8 cellular contexts compared by ENCODE assay signal in genomic region chr16:30444231-30445148, GRCh38. TPM values are rescaled to one million over a fixed set of nuclear protein-coding genes. Genes with fewer than 3 reads are reported as not detected.
DNase-seq lines count a peak whose midpoint lies in the region; ATAC-seq, FAIRE-seq and TF ChIP-seq lines count a peak whose summit lies in the region.

No MANE protein-coding gene starts in this region.

- H3K79me2 ChIP-seq in keratinocyte (ENCODE audit: control insufficient read depth, insufficient read depth, low read length): peaks cover 13% of the 10 kb centered on the region

- TF ChIP-seq CTCF in keratinocyte (optimal IDR thresholded peaks at IDR 0.05 in 1 of 3, IDR thresholded peaks at IDR 0.05 in 1 of 3, conservative IDR thresholded peaks at IDR 0.05 in 1 of 3; ENCODE audit: extremely low read depth in 1 of 3, insufficient read depth in 2 of 3, low read length in 3 of 3) (no peak), suprapubic skin (IDR thresholded peaks at IDR 0.05) (no peak)

- no peak for FAIRE-seq in keratinocyte (lab: Jason Lieb, UNC)

- DNase-seq in T-helper 2 cell treated with Interferon-gamma antibody and Interleukin-4, amounts not matched to agents 5 μg/mL and 100 μg/mL, for 36 hours (ENCODE audit: low spot score): no peak
- DNase-seq in T-helper 2 cell (no peak), keratinocyte (ENCODE audit: low read depth, low spot score) (no peak), suprapubic skin (ENCODE audit: low spot score in 2 of 2) (peak in 1 of 2 donors; percentile 67), COR-L47 (lab: John Stamatoyannopoulos, UW) (no peak)
- DNase-seq in activated CD4-positive, alpha-beta T cell treated with anti-CD3 and anti-CD28 coated beads, Interleukin-2, amount 50 U/mL, for 1 hour: no peak

- peak overlapping the region; percentile 96 for H3K9ac ChIP-seq in keratinocyte (ENCODE audit: control insufficient read depth, extremely low read depth, insufficient read depth, low read length)

- H3K36me3 Mint-ChIP-seq in T-helper 2 cell treated with Interferon-gamma antibody and Interleukin-4, amounts not matched to agents 5 μg/mL and 100 μg/mL, for 36 hours (ENCODE audit: low read depth): peaks cover 30% of the 10 kb centered on the region
- H3K36me3 Mint-ChIP-seq in activated T-helper 17 cell treated with anti-CD3 and anti-CD28 coated beads, Interleukin-2, amount 50 U/mL, for 72 hours (ENCODE audit: low read depth): peaks cover 31% of the 10 kb centered on the region

- TF ChIP-seq EP300 in suprapubic skin (IDR thresholded peaks at IDR 0.05): no peak

- peaks cover 41% of the 10 kb centered on the region for H3K4me1 Mint-ChIP-seq in T-helper 2 cell treated with Interferon-gamma antibody and Interleukin-4, amounts not matched to agents 5 μg/mL and 100 μg/mL, for 36 hours (ENCODE audit: low read depth)
- H3K4me1 Mint-ChIP-seq in activated T-helper 17 cell treated with anti-CD3 and anti-CD28 coated beads, Interleukin-2, amount 50 U/mL, for 72 hours: peaks cover 22% of the 10 kb centered on the region

- peak overlapping the region; percentile 80 for H3K4me2 ChIP-seq in keratinocyte (ENCODE audit: control insufficient read depth, extremely low read depth, insufficient read depth, low read depth, low read length)

- peak overlapping the region; percentile 91 for H3K4me3 Mint-ChIP-seq in T-helper 2 cell treated with Interferon-gamma antibody and Interleukin-4, amounts not matched to agents 5 μg/mL and 100 μg/mL, for 36 hours
- H3K4me3 Mint-ChIP-seq in activated T-helper 17 cell treated with anti-CD3 and anti-CD28 coated beads, Interleukin-2, amount 50 U/mL, for 72 hours: peak overlapping the region; percentile 91

- 92% methylated on average over 29 of the region's 29 CpGs for WGBS in suprapubic skin

- no peaks in the 10 kb centered on the region for H3K9me3 Mint-ChIP-seq in T-helper 2 cell treated with Interferon-gamma antibody and Interleukin-4, amounts not matched to agents 5 μg/mL and 100 μg/mL, for 36 hours
- peaks cover 3% of the 10 kb centered on the region for H3K9me3 Mint-ChIP-seq in activated T-helper 17 cell treated with anti-CD3 and anti-CD28 coated beads, Interleukin-2, amount 50 U/mL, for 72 hours

- H3K36me3 ChIP-seq in keratinocyte (ENCODE audit: control insufficient read depth in 2 of 2, extremely low read depth in 1 of 2, insufficient read depth in 2 of 2, low read length in 2 of 2) (peaks cover 0 to 16% of the 10 kb centered on the region in 2 experiments), suprapubic skin (peaks cover 10% of the 10 kb centered on the region)

- H3K4me3 ChIP-seq in keratinocyte (ENCODE audit: control insufficient read depth in 2 of 3, extremely low read depth in 1 of 3, insufficient read depth in 2 of 3, low read depth in 1 of 3, low read length in 3 of 3) (peak overlapping the region; percentile 80 to 94 (median 93)), suprapubic skin (peak overlapping the region; percentile 78)

- peak overlapping the region; percentile 89 for H3K27ac ChIP-seq in keratinocyte (ENCODE audit: control insufficient read depth, insufficient read depth, low read length)
- H3K27ac ChIP-seq in suprapubic skin: peak overlapping the region; percentile 97

- H3K4me1 ChIP-seq in keratinocyte (ENCODE audit: control insufficient read depth, extremely low read depth, insufficient read depth, low read length) (peaks cover 17% of the 10 kb centered on the region), suprapubic skin (peaks cover 24% of the 10 kb centered on the region)

- H3K27me3 ChIP-seq in keratinocyte (ENCODE audit: control insufficient read depth, extremely low read depth, insufficient read depth, low read length) (no peaks in the 10 kb centered on the region), suprapubic skin (no peaks in the 10 kb centered on the region)

- peak overlapping the region; percentile 90 for H2AFZ ChIP-seq in keratinocyte (ENCODE audit: control insufficient read depth, low read length)

- TF ChIP-seq POLR2A in suprapubic skin (IDR thresholded peaks at IDR 0.05): no peak

- ATAC-seq in activated T-helper 17 cell treated with anti-CD3 and anti-CD28 coated beads, Interleukin-2, amount 50 U/mL, for 72 hours (replicated peaks): no peak
- ATAC-seq in GM18517 (IDR thresholded peaks at IDR 0.05; ENCODE audit: unreplicated experiment): no peak

- no peaks in the 10 kb centered on the region for H3K9me1 ChIP-seq in keratinocyte (ENCODE audit: control insufficient read depth, extremely low read depth, insufficient read depth, low read length)

- no peaks in the 10 kb centered on the region for H4K20me1 ChIP-seq in keratinocyte (ENCODE audit: control insufficient read depth, extremely low read depth, insufficient read depth, low read length)

- H3K9me3 ChIP-seq in keratinocyte (ENCODE audit: control insufficient read depth, low read depth, low read length) (no peaks in the 10 kb centered on the region), suprapubic skin (no peaks in the 10 kb centered on the region)

- H3K27ac Mint-ChIP-seq in T-helper 2 cell treated with Interferon-gamma antibody and Interleukin-4, amounts not matched to agents 5 μg/mL and 100 μg/mL, for 36 hours: peak overlapping the region; percentile 47
- peak overlapping the region; percentile 63 for H3K27ac Mint-ChIP-seq in activated T-helper 17 cell treated with anti-CD3 and anti-CD28 coated beads, Interleukin-2, amount 50 U/mL, for 72 hours

- dilution Hi-C loops in keratinocyte (cut with MboI; ENCODE audit: extremely low pct_ligation_motif_present, low sequenced_read_pairs): no loop called here

- no peaks in the 10 kb centered on the region for H3K27me3 Mint-ChIP-seq in T-helper 2 cell treated with Interferon-gamma antibody and Interleukin-4, amounts not matched to agents 5 μg/mL and 100 μg/mL, for 36 hours (ENCODE audit: low read depth)
- H3K27me3 Mint-ChIP-seq in activated T-helper 17 cell treated with anti-CD3 and anti-CD28 coated beads, Interleukin-2, amount 50 U/mL, for 72 hours: no peaks in the 10 kb centered on the region

RNA-seq across cellular contexts. Expression of gene SEPHS2, which starts 1.2 kb away (rescaled TPM):
- total RNA-seq in activated T-helper 17 cell treated with anti-CD3 and anti-CD28 coated beads, Interleukin-2, amount 50 U/mL, for 72 hours: 10 to 100 TPM; 48.9 to 79.1 TPM
- 33.2 to 38.1 TPM (median 36.5 TPM) in 3 replicates for polyA plus RNA-seq in keratinocyte
- polyA plus RNA-seq in keratinocyte (2011; ENCODE audit: low read depth): 19.3 TPM
- polyA plus RNA-seq in keratinocyte (2011; cell fraction: cytosol; rRNA removed): 32.8 and 38.9 TPM in 2 replicates
- 24.1 and 25.4 TPM in 2 replicates for polyA plus RNA-seq in keratinocyte (2011; cell fraction: nucleus; rRNA removed)
- 28.7 and 34.1 TPM in 2 replicates for polyA plus RNA-seq in keratinocyte (2012; ENCODE audit: low replicate concordance)
- polyA minus RNA-seq in keratinocyte: 10.1 to 25.9 TPM (median 25.8 TPM) in 3 replicates
- 26.7 TPM for polyA minus RNA-seq in keratinocyte (2011; cell fraction: cytosol; rRNA and poly(A)+ RNA removed)
- 10.8 and 14.6 TPM in 2 replicates for polyA minus RNA-seq in keratinocyte (2011; cell fraction: nucleus; rRNA and poly(A)+ RNA removed)
- total RNA-seq in suprapubic skin: 10 to 100 TPM; 16.8 to 26.2 (median 22.2) TPM

RNA-seq across cellular contexts. Expression of gene DCTPP1, which starts 14.7 kb away (rescaled TPM):
- 100 to 1,000 TPM in 1 of 2 donors, 10 to 100 TPM in 1; 60.9 to 173 TPM for total RNA-seq in activated T-helper 17 cell treated with anti-CD3 and anti-CD28 coated beads, Interleukin-2, amount 50 U/mL, for 72 hours
- polyA plus RNA-seq in keratinocyte: 68.5 to 95.8 TPM (median 88.5 TPM) in 3 replicates
- 6.5 TPM for polyA plus RNA-seq in keratinocyte (2011; ENCODE audit: low read depth)
- 88.0 and 93.5 TPM in 2 replicates for polyA plus RNA-seq in keratinocyte (2011; cell fraction: cytosol; rRNA removed)
- polyA plus RNA-seq in keratinocyte (2011; cell fraction: nucleus; rRNA removed): 33.2 and 34.7 TPM in 2 replicates
- 35.7 and 81.8 TPM in 2 replicates for polyA plus RNA-seq in keratinocyte (2012; ENCODE audit: low replicate concordance)
- polyA minus RNA-seq in keratinocyte: 28.6 to 38.1 TPM (median 28.8 TPM) in 3 replicates
- polyA minus RNA-seq in keratinocyte (2011; cell fraction: cytosol; rRNA and poly(A)+ RNA removed): 48.5 TPM
- 6.4 and 8.3 TPM in 2 replicates for polyA minus RNA-seq in keratinocyte (2011; cell fraction: nucleus; rRNA and poly(A)+ RNA removed)
- total RNA-seq in suprapubic skin: 10 to 100 TPM; 17.2 to 26.0 (median 20.0) TPM

RNA-seq across cellular contexts. Expression of gene ITGAL, which starts 28.1 kb away (rescaled TPM):
- total RNA-seq in activated T-helper 17 cell treated with anti-CD3 and anti-CD28 coated beads, Interleukin-2, amount 50 U/mL, for 72 hours: 100 to 1,000 TPM; 319 to 344 TPM
- not detected in 3 replicates for polyA plus RNA-seq in keratinocyte
- polyA plus RNA-seq in keratinocyte (2011; ENCODE audit: low read depth): not detected
- not detected in 2 replicates for polyA plus RNA-seq in keratinocyte (2011; cell fraction: cytosol; rRNA removed)
- polyA plus RNA-seq in keratinocyte (2011; cell fraction: nucleus; rRNA removed): not detected in 2 replicates
- not detected in 2 replicates for polyA plus RNA-seq in keratinocyte (2012; ENCODE audit: low replicate concordance)
- polyA minus RNA-seq in keratinocyte: not detected in 3 replicates
- polyA minus RNA-seq in keratinocyte (2011; cell fraction: cytosol; rRNA and poly(A)+ RNA removed): not detected
- not detected in 2 replicates for polyA minus RNA-seq in keratinocyte (2011; cell fraction: nucleus; rRNA and poly(A)+ RNA removed)
- total RNA-seq in suprapubic skin: 1 to 10 TPM in 2 of 4 donors, under 1 TPM in 2; 0.47 to 4.3 (median 1.9) TPM

RNA-seq across cellular contexts. Expression of gene ZNF771, which starts 37.1 kb away (rescaled TPM):
- total RNA-seq in activated T-helper 17 cell treated with anti-CD3 and anti-CD28 coated beads, Interleukin-2, amount 50 U/mL, for 72 hours: 1 to 10 TPM; 5.1 to 5.2 TPM
- polyA plus RNA-seq in keratinocyte: 2.8 to 4.1 TPM (median 4.0 TPM) in 3 replicates
- 0.59 TPM for polyA plus RNA-seq in keratinocyte (2011; ENCODE audit: low read depth)
- polyA plus RNA-seq in keratinocyte (2011; cell fraction: cytosol; rRNA removed): 2.9 and 5.2 TPM in 2 replicates
- 2.1 and 4.1 TPM in 2 replicates for polyA plus RNA-seq in keratinocyte (2011; cell fraction: nucleus; rRNA removed)
- 1.7 and 3.3 TPM in 2 replicates for polyA plus RNA-seq in keratinocyte (2012; ENCODE audit: low replicate concordance)
- polyA minus RNA-seq in keratinocyte: 1.0 to 4.3 TPM (median 3.9 TPM) in 3 replicates
- polyA minus RNA-seq in keratinocyte (2011; cell fraction: cytosol; rRNA and poly(A)+ RNA removed): 6.1 TPM
- polyA minus RNA-seq in keratinocyte (2011; cell fraction: nucleus; rRNA and poly(A)+ RNA removed): 1.7 and 2.2 TPM in 2 replicates
- 10 to 100 TPM in 1 of 4 donors, 1 to 10 TPM in 3; 4.9 to 14.3 (median 7.3) TPM for total RNA-seq in suprapubic skin

RNA-seq across cellular contexts. Expression of gene ZNF48, which starts 49.3 kb away (rescaled TPM):
- total RNA-seq in activated T-helper 17 cell treated with anti-CD3 and anti-CD28 coated beads, Interleukin-2, amount 50 U/mL, for 72 hours: 10 to 100 TPM; 10.2 to 10.5 TPM
- 3.7 to 4.3 TPM (median 3.7 TPM) in 3 replicates for polyA plus RNA-seq in keratinocyte
- polyA plus RNA-seq in keratinocyte (2011; ENCODE audit: low read depth): 6.7 TPM
- 2.3 and 4.2 TPM in 2 replicates for polyA plus RNA-seq in keratinocyte (2011; cell fraction: cytosol; rRNA removed)
- 4.0 and 4.5 TPM in 2 replicates for polyA plus RNA-seq in keratinocyte (2011; cell fraction: nucleus; rRNA removed)
- 3.7 and 4.9 TPM in 2 replicates for polyA plus RNA-seq in keratinocyte (2012; ENCODE audit: low replicate concordance)
- 3.8 to 6.8 TPM (median 4.4 TPM) in 3 replicates for polyA minus RNA-seq in keratinocyte
- polyA minus RNA-seq in keratinocyte (2011; cell fraction: cytosol; rRNA and poly(A)+ RNA removed): 5.0 TPM
- polyA minus RNA-seq in keratinocyte (2011; cell fraction: nucleus; rRNA and poly(A)+ RNA removed): 2.9 and 3.1 TPM in 2 replicates
- total RNA-seq in suprapubic skin: 10 to 100 TPM in 1 of 4 donors, 1 to 10 TPM in 3; 6.3 to 12.1 (median 8.1) TPM

Comparison
In these comparisons a context has a peak if more than half of its experiments do, and no peak if none do; other contexts are left out.
1. RNA of gene ITGAL, which starts 28.1 kb away (total RNA-seq): 319 to 344 TPM in activated T-helper 17 cell treated with anti-CD3 and anti-CD28 coated beads, Interleukin-2, amount 50 U/mL, for 72 hours; 0.47 to 4.3 TPM in suprapubic skin; every median in the first group is over 10 times any median in the second.